19 cellular contexts compared by ENCODE assay signal in genomic region chr6:97025088-97025487, GRCh38.
"Had no signal": no experiment of that assay in that cellular context is flagged by ENCODE, and none has a peak within 500 bp of the region (broad histone marks: within the 10 kb centered on the region; RNA-seq: fewer than 3 reads in every experiment).

No MANE protein-coding gene starts in this region.

- H3K27ac Mint-ChIP-seq: activated CD4-positive, alpha-beta T cell treated with anti-CD3 and anti-CD28 coated beads, Interleukin-2, amount 10 ng/mL, durations not matched to agents 7 days and 5 days; activated CD8-positive, alpha-beta T cell treated with anti-CD3 and anti-CD28 coated beads for 36 hours; activated naive CD4-positive, alpha-beta T cell treated with anti-CD3 and anti-CD28 coated beads, Interleukin-2, amount 10 ng/mL, durations not matched to agents 7 days and 5 days; activated naive CD8-positive, alpha-beta T cell treated with anti-CD3 and anti-CD28 coated beads, Interleukin-2, amount 10 ng/mL, durations not matched to agents 7 days and 5 days; endodermal cell had no signal

- H3K4me1 Mint-ChIP-seq: activated CD4-positive, alpha-beta T cell treated with anti-CD3 and anti-CD28 coated beads, Interleukin-2, amount 10 ng/mL, durations not matched to agents 7 days and 5 days; activated naive CD4-positive, alpha-beta T cell treated with anti-CD3 and anti-CD28 coated beads, Interleukin-2, amount 10 ng/mL, durations not matched to agents 7 days and 5 days; activated naive CD8-positive, alpha-beta T cell treated with anti-CD3 and anti-CD28 coated beads, Interleukin-2, amount 10 ng/mL, durations not matched to agents 7 days and 5 days had no signal

- H3K27me3 ChIP-seq: brain microvascular endothelial cell, colonic mucosa had no signal

- DNase-seq: activated CD4-positive, alpha-beta T cell treated with anti-CD3 and anti-CD28 coated beads for 1 hour; activated CD4-positive, alpha-beta T cell treated with anti-CD3 and anti-CD28 coated beads for 4 hours; activated CD4-positive, alpha-beta T cell treated with anti-CD3 and anti-CD28 coated beads, Interleukin-2, amount 10 ng/mL, durations not matched to agents 7 days and 5 days; activated CD4-positive, alpha-beta T cell treated with anti-CD3 and anti-CD28 coated beads, Interleukin-2, amount 50 U/mL, for 4 hours; activated CD8-positive, alpha-beta memory T cell treated with anti-CD3 and anti-CD28 coated beads for 24 hours; activated CD8-positive, alpha-beta T cell treated with anti-CD3 and anti-CD28 coated beads for 36 hours; activated gamma-delta T cell; activated naive CD4-positive, alpha-beta T cell; activated naive CD4-positive, alpha-beta T cell treated with anti-CD3 and anti-CD28 coated beads, Interleukin-2, amount 10 ng/mL, durations not matched to agents 7 days and 5 days; activated naive CD8-positive, alpha-beta T cell treated with anti-CD3 and anti-CD28 coated beads, Interleukin-2, amount 10 ng/mL, durations not matched to agents 7 days and 5 days; activated T-cell treated with anti-CD3 and anti-CD28 coated beads, Interleukin-2, amount 50 U/mL, for 48 hours; anterior cingulate cortex; brain microvascular endothelial cell; colonic mucosa; effector memory CD4-positive, alpha-beta T cell; endodermal cell; foreskin fibroblast; T-helper 2 cell had no signal

- H3K27me3 Mint-ChIP-seq: activated CD4-positive, alpha-beta T cell treated with anti-CD3 and anti-CD28 coated beads, Interleukin-2, amount 10 ng/mL, durations not matched to agents 7 days and 5 days; activated CD8-positive, alpha-beta T cell treated with anti-CD3 and anti-CD28 coated beads for 36 hours; activated naive CD4-positive, alpha-beta T cell treated with anti-CD3 and anti-CD28 coated beads, Interleukin-2, amount 10 ng/mL, durations not matched to agents 7 days and 5 days; activated naive CD8-positive, alpha-beta T cell treated with anti-CD3 and anti-CD28 coated beads, Interleukin-2, amount 10 ng/mL, durations not matched to agents 7 days and 5 days had no signal

- H3K27ac ChIP-seq: brain microvascular endothelial cell, colonic mucosa had no signal

- H3K4me3 Mint-ChIP-seq: activated CD4-positive, alpha-beta T cell treated with anti-CD3 and anti-CD28 coated beads, Interleukin-2, amount 10 ng/mL, durations not matched to agents 7 days and 5 days; activated CD8-positive, alpha-beta T cell treated with anti-CD3 and anti-CD28 coated beads for 36 hours; activated naive CD4-positive, alpha-beta T cell treated with anti-CD3 and anti-CD28 coated beads, Interleukin-2, amount 10 ng/mL, durations not matched to agents 7 days and 5 days; activated naive CD8-positive, alpha-beta T cell treated with anti-CD3 and anti-CD28 coated beads, Interleukin-2, amount 10 ng/mL, durations not matched to agents 7 days and 5 days; endodermal cell had no signal

- H3K9me3 Mint-ChIP-seq: activated CD4-positive, alpha-beta T cell treated with anti-CD3 and anti-CD28 coated beads, Interleukin-2, amount 10 ng/mL, durations not matched to agents 7 days and 5 days; activated CD8-positive, alpha-beta T cell treated with anti-CD3 and anti-CD28 coated beads for 36 hours; activated naive CD4-positive, alpha-beta T cell treated with anti-CD3 and anti-CD28 coated beads, Interleukin-2, amount 10 ng/mL, durations not matched to agents 7 days and 5 days; activated naive CD4-positive, alpha-beta T cell treated with anti-CD3 and anti-CD28 coated beads, Interleukin-2, amount 50 U/mL, for 72 hours; endodermal cell had no signal

- H3K36me3 Mint-ChIP-seq: activated naive CD4-positive, alpha-beta T cell treated with anti-CD3 and anti-CD28 coated beads, Interleukin-2, amount 10 ng/mL, durations not matched to agents 7 days and 5 days; activated naive CD4-positive, alpha-beta T cell treated with anti-CD3 and anti-CD28 coated beads, Interleukin-2, amount 50 U/mL, for 72 hours; activated naive CD8-positive, alpha-beta T cell treated with anti-CD3 and anti-CD28 coated beads, Interleukin-2, amount 10 ng/mL, durations not matched to agents 7 days and 5 days had no signal
